In the genomic region with DNA sequence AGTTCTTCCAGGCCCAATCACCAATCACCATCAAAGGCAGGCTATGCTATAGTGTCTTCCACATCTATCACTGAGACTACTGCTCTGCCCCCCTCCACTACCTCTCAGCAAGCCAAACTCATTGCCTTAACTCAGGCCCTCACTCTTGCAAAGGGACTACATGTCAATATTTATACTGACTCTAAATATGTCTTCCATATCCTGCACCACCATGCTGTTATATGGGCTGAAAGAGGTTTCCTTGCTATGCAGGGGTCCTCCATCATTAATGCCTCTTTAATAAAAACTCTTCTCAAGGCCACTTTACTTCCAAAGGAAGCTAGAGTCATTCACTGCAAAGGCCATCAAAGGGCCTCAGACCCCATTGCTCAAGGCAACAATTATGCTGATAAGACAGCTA, we compare ENCODE assay signal across 8 cellular contexts. TPM values are rescaled to one million over a fixed set of nuclear protein-coding genes. Genes with fewer than 3 reads are reported as not detected.
"Had no signal": no experiment of that assay in that cellular context is flagged by ENCODE, and none has a peak within 500 bp of the region (broad histone marks: within the 10 kb centered on the region; RNA-seq: fewer than 3 reads in every experiment).

No MANE protein-coding gene starts in this region.

RNA-seq across cellular contexts. Expression of gene GJB1, which starts 45.6 kb away (rescaled TPM):
- total RNA-seq: OCI-LY7, PC-3, PC-9, Right ventricle myocardium inferior, Right ventricle myocardium superior, RPMI7951, SJSA1 had no signal
- polyA plus RNA-seq: SK-N-SH had no signal
